10 cellular contexts compared by ENCODE assay signal in genomic region chr5:124034963-124035362, GRCh38.
DNase-seq lines count a peak whose midpoint lies in the region; ATAC-seq lines count a peak whose summit lies in the region.
"Had no signal": no experiment of that assay in that cellular context is flagged by ENCODE, and none has a peak within 500 bp of the region (broad histone marks: within the 10 kb centered on the region; RNA-seq: fewer than 3 reads in every experiment).

No MANE protein-coding gene starts in this region.

- intact Hi-C loops in cardiac septum (cut with DNase I): no loop called here

- ATAC-seq in GM18861 (IDR thresholded peaks at IDR 0.05; ENCODE audit: unreplicated experiment) (peak; percentile 97), GM21576 (IDR thresholded peaks at IDR 0.05; ENCODE audit: unreplicated experiment) (peak; percentile 99), HG03159 (IDR thresholded peaks at IDR 0.05; ENCODE audit: unreplicated experiment) (peak; percentile 97)
- ATAC-seq in effector memory CD8-positive, alpha-beta T cell (replicated peaks): peak; percentile 21
- ATAC-seq: Panc1 had no signal

- no peak for DNase-seq in effector memory CD8-positive, alpha-beta T cell
- DNase-seq in DMS53 treated with DMSO at 0.1 percent for 48 hours (lab: John Stamatoyannopoulos, UW; ENCODE audit: unreplicated experiment) (no peak), cardiac septum (ENCODE audit: low spot score) (no peak), amygdala (lab: John Stamatoyannopoulos, UW) (no peak), activated T-cell treated with anti-CD3 and anti-CD28 coated beads for 4 hours (no peak)
- DNase-seq: GM23248 had no signal

- no peaks in the 10 kb centered on the region for H3K9me3 Mint-ChIP-seq in effector memory CD8-positive, alpha-beta T cell

- H3K4me1 Mint-ChIP-seq in effector memory CD8-positive, alpha-beta T cell (ENCODE audit: low read depth in 2 of 2): no peaks in the 10 kb centered on the region

- no peak overlapping the region for H3K27ac Mint-ChIP-seq in effector memory CD8-positive, alpha-beta T cell

- no peaks in the 10 kb centered on the region for H3K27me3 Mint-ChIP-seq in effector memory CD8-positive, alpha-beta T cell

- no peaks in the 10 kb centered on the region for H3K36me3 Mint-ChIP-seq in effector memory CD8-positive, alpha-beta T cell (ENCODE audit: insufficient read depth)

- H3K4me3 Mint-ChIP-seq in effector memory CD8-positive, alpha-beta T cell: no peak overlapping the region

Comparison
In these comparisons a context has a peak if more than half of its experiments do, and no peak if none do; other contexts are left out.
1. ATAC-seq: peak in every context shown above with its lines; median percentile 99 in GM21576; 97 in GM18861; 97 in HG03159; 21 in effector memory CD8-positive, alpha-beta T cell.